Comparison of ENCODE assay signal across 1 cellular context in the genomic region with DNA sequence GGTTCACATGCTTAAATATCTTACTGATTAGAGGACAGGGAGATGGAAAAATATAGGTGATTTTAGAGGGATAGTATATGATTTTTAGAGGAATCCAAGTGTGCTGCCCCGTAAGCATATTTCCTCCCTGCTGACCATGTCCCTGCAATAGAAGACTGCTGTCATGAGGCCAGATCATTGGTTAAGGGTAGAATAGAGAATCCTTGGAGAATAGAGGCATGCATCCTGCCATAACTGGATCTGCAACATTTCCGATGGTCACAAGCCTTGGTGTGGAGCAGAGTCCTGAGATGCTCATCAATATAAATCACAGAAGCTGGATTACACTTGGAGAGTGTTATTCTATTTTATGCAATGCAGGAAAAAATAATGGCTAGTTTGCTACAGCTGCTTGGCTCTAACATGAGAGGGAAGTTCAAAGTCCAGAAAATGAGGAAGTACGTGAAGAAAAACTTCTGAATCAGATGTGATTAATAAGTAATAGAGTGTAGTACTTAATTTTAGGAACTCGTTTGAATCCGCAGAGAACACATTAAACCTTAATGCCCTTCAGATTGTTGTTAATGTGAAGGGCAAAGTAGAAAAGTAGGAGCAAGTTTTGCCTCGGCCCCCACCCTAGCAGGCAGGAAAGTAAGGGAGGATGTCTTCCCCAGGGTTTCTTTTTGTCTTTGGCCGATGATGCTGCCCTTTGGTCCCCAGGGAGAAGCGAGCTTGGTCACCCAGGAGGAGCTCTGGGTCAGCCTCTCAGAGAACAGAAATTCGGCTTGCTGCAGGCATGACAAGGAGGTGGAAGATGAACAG.
TF ChIP-seq lines count a peak whose summit lies in the region.

No MANE protein-coding gene starts in this region.

TF ChIP-seq in SK-N-SH, 30 proteins besides CTCF, POLR2A, EP300 and RAD21 (continued from another document):
- TF ChIP-seq, protein P1, sequence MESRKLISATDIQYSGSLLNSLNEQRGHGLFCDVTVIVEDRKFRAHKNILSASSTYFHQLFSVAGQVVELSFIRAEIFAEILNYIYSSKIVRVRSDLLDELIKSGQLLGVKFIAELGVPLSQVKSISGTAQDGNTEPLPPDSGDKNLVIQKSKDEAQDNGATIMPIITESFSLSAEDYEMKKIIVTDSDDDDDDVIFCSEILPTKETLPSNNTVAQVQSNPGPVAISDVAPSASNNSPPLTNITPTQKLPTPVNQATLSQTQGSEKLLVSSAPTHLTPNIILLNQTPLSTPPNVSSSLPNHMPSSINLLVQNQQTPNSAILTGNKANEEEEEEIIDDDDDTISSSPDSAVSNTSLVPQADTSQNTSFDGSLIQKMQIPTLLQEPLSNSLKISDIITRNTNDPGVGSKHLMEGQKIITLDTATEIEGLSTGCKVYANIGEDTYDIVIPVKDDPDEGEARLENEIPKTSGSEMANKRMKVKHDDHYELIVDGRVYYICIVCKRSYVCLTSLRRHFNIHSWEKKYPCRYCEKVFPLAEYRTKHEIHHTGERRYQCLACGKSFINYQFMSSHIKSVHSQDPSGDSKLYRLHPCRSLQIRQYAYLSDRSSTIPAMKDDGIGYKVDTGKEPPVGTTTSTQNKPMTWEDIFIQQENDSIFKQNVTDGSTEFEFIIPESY (IDR thresholded peaks at IDR 0.05; ENCODE audit: borderline replicate concordance, low read depth): no peak
- TF ChIP-seq YY1 (IDR thresholded peaks at IDR 0.05; ENCODE audit: low read depth) (no peak), RCOR1 (IDR thresholded peaks at IDR 0.05; ENCODE audit: low read length) (no peak), FOXM1 (IDR thresholded peaks at IDR 0.05; ENCODE audit: low read depth) (no peak), SMC3 (IDR thresholded peaks at IDR 0.05; ENCODE audit: low read depth, low read length) (no peak), FOSL2 (IDR thresholded peaks at IDR 0.05; ENCODE audit: borderline replicate concordance, low read depth) (no peak), MXI1 (IDR thresholded peaks at IDR 0.05; ENCODE audit: low read depth, low read length) (no peak), SIN3A (IDR thresholded peaks at IDR 0.05; ENCODE audit: borderline replicate concordance, low read depth, low read length) (no peak), GATA2 (CRISPR knock-in tag; IDR thresholded peaks at IDR 0.05) (no peak)
- TF ChIP-seq, protein P2, sequence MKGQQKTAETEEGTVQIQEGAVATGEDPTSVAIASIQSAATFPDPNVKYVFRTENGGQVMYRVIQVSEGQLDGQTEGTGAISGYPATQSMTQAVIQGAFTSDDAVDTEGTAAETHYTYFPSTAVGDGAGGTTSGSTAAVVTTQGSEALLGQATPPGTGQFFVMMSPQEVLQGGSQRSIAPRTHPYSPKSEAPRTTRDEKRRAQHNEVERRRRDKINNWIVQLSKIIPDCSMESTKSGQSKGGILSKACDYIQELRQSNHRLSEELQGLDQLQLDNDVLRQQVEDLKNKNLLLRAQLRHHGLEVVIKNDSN (IDR thresholded peaks at IDR 0.05; ENCODE audit: borderline replicate concordance, low read depth): no peak
- TF ChIP-seq, protein P3, sequence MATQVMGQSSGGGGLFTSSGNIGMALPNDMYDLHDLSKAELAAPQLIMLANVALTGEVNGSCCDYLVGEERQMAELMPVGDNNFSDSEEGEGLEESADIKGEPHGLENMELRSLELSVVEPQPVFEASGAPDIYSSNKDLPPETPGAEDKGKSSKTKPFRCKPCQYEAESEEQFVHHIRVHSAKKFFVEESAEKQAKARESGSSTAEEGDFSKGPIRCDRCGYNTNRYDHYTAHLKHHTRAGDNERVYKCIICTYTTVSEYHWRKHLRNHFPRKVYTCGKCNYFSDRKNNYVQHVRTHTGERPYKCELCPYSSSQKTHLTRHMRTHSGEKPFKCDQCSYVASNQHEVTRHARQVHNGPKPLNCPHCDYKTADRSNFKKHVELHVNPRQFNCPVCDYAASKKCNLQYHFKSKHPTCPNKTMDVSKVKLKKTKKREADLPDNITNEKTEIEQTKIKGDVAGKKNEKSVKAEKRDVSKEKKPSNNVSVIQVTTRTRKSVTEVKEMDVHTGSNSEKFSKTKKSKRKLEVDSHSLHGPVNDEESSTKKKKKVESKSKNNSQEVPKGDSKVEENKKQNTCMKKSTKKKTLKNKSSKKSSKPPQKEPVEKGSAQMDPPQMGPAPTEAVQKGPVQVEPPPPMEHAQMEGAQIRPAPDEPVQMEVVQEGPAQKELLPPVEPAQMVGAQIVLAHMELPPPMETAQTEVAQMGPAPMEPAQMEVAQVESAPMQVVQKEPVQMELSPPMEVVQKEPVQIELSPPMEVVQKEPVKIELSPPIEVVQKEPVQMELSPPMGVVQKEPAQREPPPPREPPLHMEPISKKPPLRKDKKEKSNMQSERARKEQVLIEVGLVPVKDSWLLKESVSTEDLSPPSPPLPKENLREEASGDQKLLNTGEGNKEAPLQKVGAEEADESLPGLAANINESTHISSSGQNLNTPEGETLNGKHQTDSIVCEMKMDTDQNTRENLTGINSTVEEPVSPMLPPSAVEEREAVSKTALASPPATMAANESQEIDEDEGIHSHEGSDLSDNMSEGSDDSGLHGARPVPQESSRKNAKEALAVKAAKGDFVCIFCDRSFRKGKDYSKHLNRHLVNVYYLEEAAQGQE (IDR thresholded peaks at IDR 0.05; ENCODE audit: low read depth, low read length): no peak
- TF ChIP-seq, protein P4, sequence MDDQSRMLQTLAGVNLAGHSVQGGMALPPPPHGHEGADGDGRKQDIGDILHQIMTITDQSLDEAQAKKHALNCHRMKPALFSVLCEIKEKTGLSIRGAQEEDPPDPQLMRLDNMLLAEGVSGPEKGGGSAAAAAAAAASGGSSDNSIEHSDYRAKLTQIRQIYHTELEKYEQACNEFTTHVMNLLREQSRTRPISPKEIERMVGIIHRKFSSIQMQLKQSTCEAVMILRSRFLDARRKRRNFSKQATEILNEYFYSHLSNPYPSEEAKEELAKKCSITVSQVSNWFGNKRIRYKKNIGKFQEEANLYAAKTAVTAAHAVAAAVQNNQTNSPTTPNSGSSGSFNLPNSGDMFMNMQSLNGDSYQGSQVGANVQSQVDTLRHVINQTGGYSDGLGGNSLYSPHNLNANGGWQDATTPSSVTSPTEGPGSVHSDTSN (IDR thresholded peaks at IDR 0.05): no peak
- TF ChIP-seq, protein P5, sequence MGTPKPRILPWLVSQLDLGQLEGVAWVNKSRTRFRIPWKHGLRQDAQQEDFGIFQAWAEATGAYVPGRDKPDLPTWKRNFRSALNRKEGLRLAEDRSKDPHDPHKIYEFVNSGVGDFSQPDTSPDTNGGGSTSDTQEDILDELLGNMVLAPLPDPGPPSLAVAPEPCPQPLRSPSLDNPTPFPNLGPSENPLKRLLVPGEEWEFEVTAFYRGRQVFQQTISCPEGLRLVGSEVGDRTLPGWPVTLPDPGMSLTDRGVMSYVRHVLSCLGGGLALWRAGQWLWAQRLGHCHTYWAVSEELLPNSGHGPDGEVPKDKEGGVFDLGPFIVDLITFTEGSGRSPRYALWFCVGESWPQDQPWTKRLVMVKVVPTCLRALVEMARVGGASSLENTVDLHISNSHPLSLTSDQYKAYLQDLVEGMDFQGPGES (IDR thresholded peaks at IDR 0.05; ENCODE audit: low read depth, low read length): no peak
